Comparison of ENCODE assay signal across 1 cellular context in the genomic region with DNA sequence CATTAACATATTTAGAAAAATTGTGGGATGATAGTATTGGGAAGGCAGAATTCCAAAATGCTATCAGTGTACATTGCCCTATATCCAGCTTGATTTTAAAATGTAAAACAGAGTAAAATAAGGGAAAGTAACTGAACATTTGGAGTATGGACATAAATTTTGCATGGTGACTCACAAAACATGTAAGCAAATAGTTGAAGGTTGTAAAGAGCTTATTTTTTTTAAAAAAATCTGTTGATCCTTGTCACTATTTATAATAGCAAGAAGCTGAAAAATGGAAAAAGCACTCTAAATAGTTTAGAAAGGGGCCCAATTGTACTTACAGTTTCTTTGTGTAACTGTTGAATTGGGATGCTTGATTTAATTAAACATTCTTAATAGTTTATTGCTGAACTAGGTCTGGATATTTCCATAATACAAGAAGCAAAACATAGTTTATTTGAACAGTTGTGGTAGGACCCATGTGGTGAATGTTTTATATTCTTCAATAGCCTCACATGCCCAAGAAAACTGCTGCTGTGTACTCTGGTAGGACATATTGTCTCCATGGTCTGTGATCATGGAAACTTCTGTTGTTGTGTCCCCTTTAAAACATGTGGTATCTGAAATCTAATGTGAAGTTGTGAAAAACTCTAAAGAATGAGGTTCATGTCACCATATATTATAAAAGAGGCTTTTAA.
TF ChIP-seq lines count a peak whose summit lies in the region.

No MANE protein-coding gene starts in this region.

TF ChIP-seq in IMR-90, 13 proteins besides CTCF, POLR2A, EP300 and RAD21:
- TF ChIP-seq FOS (IDR thresholded peaks at IDR 0.05; ENCODE audit: low read depth, low read length), result 0 out of 2 replicates have a peak, but pooled peaks have one; percentile 29
- no peak for TF ChIP-seq NFE2L2 (IDR thresholded peaks at IDR 0.05; ENCODE audit: low read depth, low read length)
TF ChIP-seq in IMR-90: peak in this region for 1.
